ENCODE assay signal across 8 cellular contexts in genomic region chr5:53479656-53480473, GRCh38. TPM values are rescaled to one million over a fixed set of nuclear protein-coding genes. Genes with fewer than 3 reads are reported as not detected.
A peak's percentile ranks its signal among the peaks of the same experiment; 100 is the strongest.
DNase-seq lines count a peak whose midpoint lies in the region; ATAC-seq and TF ChIP-seq lines count a peak whose summit lies in the region.

No MANE protein-coding gene starts in this region.

- peaks cover 54% of the 10 kb centered on the region for H3K4me1 Mint-ChIP-seq in nephron progenitor cell

- H3K4me3 ChIP-seq in fibroblast of the aortic adventitia (ENCODE audit: low read depth, low read length), result peak overlapping the region; percentile 99

- peak overlapping the region; percentile 91 for H3K4me3 Mint-ChIP-seq in nephron progenitor cell

- TF ChIP-seq CTCF in fibroblast of the aortic adventitia (IDR thresholded peaks at IDR 0.05; ENCODE audit: insufficient read depth, low read length) (no peak), nephron progenitor cell (IDR thresholded peaks at IDR 0.05) (no peak)

- peak overlapping the region; percentile 89 for H3K27ac Mint-ChIP-seq in nephron progenitor cell

- no peak for ATAC-seq in HG03565 (IDR thresholded peaks at IDR 0.05; ENCODE audit: unreplicated experiment)

- H3K9me3 Mint-ChIP-seq in nephron progenitor cell, result no peaks in the 10 kb centered on the region

- DNase-seq in EH (ENCODE audit: low read depth) (peak; percentile 58), NCI-H1105 treated with DMSO at 0.1 percent for 48 hours (lab: John Stamatoyannopoulos, UW) (peak; percentile 30), fibroblast of the aortic adventitia (ENCODE audit: low read depth) (peak; percentile 66), nephron progenitor cell (peak; percentile 74), foreskin melanocyte (no peak), NAMALWA (ENCODE audit: low spot score) (no peak)
- DNase-seq in activated T-cell treated with anti-CD3 and anti-CD28 coated beads, Interleukin-2, amount 50 U/mL, for 1 hour, result peak; percentile 40

- no peaks in the 10 kb centered on the region for H3K27me3 Mint-ChIP-seq in nephron progenitor cell (ENCODE audit: low read depth, poor library complexity)

- peaks cover 12% of the 10 kb centered on the region for H3K36me3 Mint-ChIP-seq in nephron progenitor cell (ENCODE audit: low read depth)

RNA-seq across cellular contexts. Expression of gene FST, which starts 0.6 kb away (rescaled TPM):
- 80.2 and 104 TPM in 2 replicates for total RNA-seq in fibroblast of the aortic adventitia (ENCODE audit: low replicate concordance)

Comparison
In these comparisons a context has a peak if more than half of its experiments do, and no peak if none do; other contexts are left out.
1. DNase-seq: peak in EH (single experiment), NCI-H1105 treated with DMSO at 0.1 percent for 48 hours (single experiment), activated T-cell treated with anti-CD3 and anti-CD28 coated beads, Interleukin-2, amount 50 U/mL, for 1 hour (single experiment), fibroblast of the aortic adventitia (single experiment) and nephron progenitor cell (single experiment); none in foreskin melanocyte (single experiment) and NAMALWA (single experiment).